1 cellular context compared by ENCODE assay signal in genomic region chr11:12404461-12404860, GRCh38.
TF ChIP-seq lines count a peak whose summit lies in the region.

No MANE protein-coding gene starts in this region.

TF ChIP-seq in HepG2, 621 proteins besides CTCF, POLR2A, EP300 and RAD21:
- no peak for TF ChIP-seq ZNF275 (CRISPR knock-in tag; IDR thresholded peaks at IDR 0.05; ENCODE audit: borderline replicate concordance)
- TF ChIP-seq ZFAT (CRISPR knock-in tag; conservative IDR thresholded peaks at IDR 0.05) = no peak
